ENCODE assay signal across 12 cellular contexts in the genomic region with DNA sequence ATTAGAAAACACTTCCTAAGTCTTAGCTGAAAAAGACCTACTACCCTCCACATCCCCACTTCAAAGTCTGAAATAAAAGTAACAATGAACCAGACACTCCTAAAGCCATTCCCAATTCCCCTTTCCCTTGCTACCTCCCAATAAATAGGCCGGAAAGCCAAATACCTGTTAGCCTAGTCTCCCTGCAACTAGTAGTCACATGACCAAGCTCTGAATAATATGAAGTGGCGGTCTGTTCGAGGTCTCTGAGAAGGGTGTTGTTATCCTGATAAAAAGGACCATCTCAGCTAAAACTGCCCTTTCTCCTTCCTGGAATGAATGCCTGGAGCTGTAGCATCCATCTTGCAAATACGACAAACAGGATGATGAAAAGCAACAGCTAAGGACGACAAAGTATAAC. TPM values are rescaled to one million over a fixed set of nuclear protein-coding genes. Genes with fewer than 3 reads are reported as not detected.
DNase-seq lines count a peak whose midpoint lies in the region; ATAC-seq and TF ChIP-seq lines count a peak whose summit lies in the region.
"Had no signal": no experiment of that assay in that cellular context is flagged by ENCODE, and none has a peak within 500 bp of the region (broad histone marks: within the 10 kb centered on the region; RNA-seq: fewer than 3 reads in every experiment).

No MANE protein-coding gene starts in this region.

- no peak for DNase-seq in Calu3
- DNase-seq in stimulated activated CD4-positive, alpha-beta T cell treated with anti-CD3 and anti-CD28 coated beads, Interleukin-4, amount 100 ng/mL, for 24 hours, result no peak
- no peak for DNase-seq in NOMO-1 treated with dmso at 0.1 percent for 144 hours (lab: John Stamatoyannopoulos, UW; ENCODE audit: unreplicated experiment)
- DNase-seq in stimulated activated CD4-positive, alpha-beta T cell treated with anti-CD3 and anti-CD28 coated beads, Interleukin-4, amount 100 ng/mL, for 4 hours, result no peak
- DNase-seq in left lobe of liver (ENCODE audit: low spot score), result no peak
- DNase-seq: activated naive CD4-positive, alpha-beta T cell treated with anti-CD3 and anti-CD28 coated beads for 36 hours; NCI-H1105; stimulated activated naive CD4-positive, alpha-beta T cell had no signal

- H3K4me3 ChIP-seq in endocrine pancreas (ENCODE audit: control insufficient read depth, insufficient read depth, low read length), result peak overlapping the region; percentile 85

- no peak for TF ChIP-seq EP300 in Ishikawa (IDR thresholded peaks at IDR 0.05; ENCODE audit: borderline replicate concordance)

- TF ChIP-seq RAD21 in Ishikawa (IDR thresholded peaks at IDR 0.05; ENCODE audit: low read depth), result no peak

- no peaks in the 10 kb centered on the region for H3K27me3 ChIP-seq in endocrine pancreas (ENCODE audit: control insufficient read depth, insufficient read depth, low read length)

- H3K9me3 ChIP-seq in endocrine pancreas (ENCODE audit: control insufficient read depth, low read length), result no peaks in the 10 kb centered on the region

- H3K4me1 Mint-ChIP-seq in Calu3 (ENCODE audit: low read depth, unreplicated experiment), result peaks cover 32% of the 10 kb centered on the region
- peaks cover 56% of the 10 kb centered on the region for H3K4me1 Mint-ChIP-seq in nephron

- no peaks in the 10 kb centered on the region for H3K27me3 Mint-ChIP-seq in Calu3 (ENCODE audit: unreplicated experiment)
- H3K27me3 Mint-ChIP-seq in nephron (ENCODE audit: low read depth), result no peaks in the 10 kb centered on the region

- H3K36me3 Mint-ChIP-seq in Calu3 (ENCODE audit: insufficient read depth, unreplicated experiment) (peaks cover 48% of the 10 kb centered on the region), nephron (ENCODE audit: low read depth) (peaks cover 40% of the 10 kb centered on the region)

- H3K27ac Mint-ChIP-seq in Calu3 (ENCODE audit: unreplicated experiment) (peak overlapping the region; percentile 76), nephron (peak overlapping the region in 2 of 3 experiments; percentile 4 to 50)
- H3K27ac Mint-ChIP-seq: activated naive CD4-positive, alpha-beta T cell treated with anti-CD3 and anti-CD28 coated beads for 36 hours had no signal

- H3K4me1 ChIP-seq in endocrine pancreas (ENCODE audit: control insufficient read depth, insufficient read depth, low read length), result peaks cover 45% of the 10 kb centered on the region

- no peak overlapping the region for H3K9ac ChIP-seq in endocrine pancreas (ENCODE audit: control insufficient read depth, insufficient read depth, low read length)

- TF ChIP-seq CTCF in Calu3 (IDR thresholded peaks at IDR 0.05; ENCODE audit: unreplicated experiment) (no peak), nephron (IDR thresholded peaks at IDR 0.05; ENCODE audit: unreplicated experiment in 3 of 3) (no peak)

- CTCF ChIA-PET in Calu3 (lab: Charles Lee), result interaction anchor here (0.5 to 0.7 kb wide), 2 partner anchors 9 to 101 kb away, joined by 3 read pairs; no protein-coding TSS in a partner anchor

- H3K36me3 ChIP-seq in endocrine pancreas (ENCODE audit: control insufficient read depth, insufficient read depth, low read length), result peaks cover 3% of the 10 kb centered on the region

- BruUV-seq in Calu3 (replicated peaks; lab: Mats Ljungman, UMichigan), result no TSS peak

- intact Hi-C loops in Calu3 (cut with micrococcal nuclease; ENCODE audit: unreplicated experiment), result loop anchor here (5.0 to 10.0 kb wide), 2 partner anchors 105 to 157 kb away; no protein-coding TSS in a partner anchor

- no peaks in the 10 kb centered on the region for H3K9me3 Mint-ChIP-seq in Calu3 (ENCODE audit: low read depth, unreplicated experiment)
- H3K9me3 Mint-ChIP-seq in nephron, result no peaks in the 10 kb centered on the region
- H3K9me3 Mint-ChIP-seq: activated naive CD4-positive, alpha-beta T cell treated with anti-CD3 and anti-CD28 coated beads for 36 hours had no signal

- no peak for ATAC-seq in left lobe of liver
- ATAC-seq: HCT116 had no signal

- H3K4me3 Mint-ChIP-seq in Calu3 (ENCODE audit: low read depth, unreplicated experiment), result peak overlapping the region; percentile 24
- H3K4me3 Mint-ChIP-seq in nephron, result no peak overlapping the region
- H3K4me3 Mint-ChIP-seq: activated naive CD4-positive, alpha-beta T cell treated with anti-CD3 and anti-CD28 coated beads for 36 hours had no signal

TF ChIP-seq in Ishikawa, 13 proteins besides CTCF, POLR2A, EP300 and RAD21:
- TF ChIP-seq, protein P1, sequence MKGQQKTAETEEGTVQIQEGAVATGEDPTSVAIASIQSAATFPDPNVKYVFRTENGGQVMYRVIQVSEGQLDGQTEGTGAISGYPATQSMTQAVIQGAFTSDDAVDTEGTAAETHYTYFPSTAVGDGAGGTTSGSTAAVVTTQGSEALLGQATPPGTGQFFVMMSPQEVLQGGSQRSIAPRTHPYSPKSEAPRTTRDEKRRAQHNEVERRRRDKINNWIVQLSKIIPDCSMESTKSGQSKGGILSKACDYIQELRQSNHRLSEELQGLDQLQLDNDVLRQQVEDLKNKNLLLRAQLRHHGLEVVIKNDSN (IDR thresholded peaks at IDR 0.05), result 0 out of 2 replicates have a peak, but pooled peaks have one; percentile 35
- no peak for TF ChIP-seq CEBPB (IDR thresholded peaks at IDR 0.05)
TF ChIP-seq in Ishikawa: peak in this region for 1.

RNA-seq across cellular contexts. Expression of gene KIF5B, which starts 6.1 kb away (rescaled TPM):
- 106 and 108 TPM in 2 replicates for total RNA-seq in Calu3 (2022)
- 14.9 TPM for total RNA-seq in left lobe of liver
